In the genomic region with DNA sequence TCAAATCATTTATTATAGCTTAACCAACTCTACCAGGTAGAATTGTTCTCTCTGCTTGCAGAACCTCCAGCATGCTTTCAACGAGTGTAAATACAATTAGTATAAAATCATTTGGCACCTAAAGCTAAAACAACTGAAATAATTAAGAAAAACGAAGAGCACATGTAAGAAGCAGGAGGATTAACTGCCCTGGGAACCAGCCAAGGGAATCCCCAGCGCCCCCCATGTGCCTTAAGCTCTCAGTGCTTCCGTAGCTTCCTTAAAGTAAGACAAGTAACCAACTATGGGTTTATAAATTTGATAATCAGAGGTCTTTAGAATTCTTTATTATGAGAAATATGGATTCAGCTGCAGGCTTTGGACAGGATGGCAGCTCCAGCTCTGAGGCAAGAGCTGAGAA, we compare ENCODE assay signal across 20 cellular contexts.
A peak's percentile ranks its signal among the peaks of the same experiment; 100 is the strongest.
DNase-seq lines count a peak whose midpoint lies in the region; ATAC-seq and TF ChIP-seq lines count a peak whose summit lies in the region.
"Had no signal": no experiment of that assay in that cellular context is flagged by ENCODE, and none has a peak within 500 bp of the region (broad histone marks: within the 10 kb centered on the region; RNA-seq: fewer than 3 reads in every experiment).

No MANE protein-coding gene starts in this region.

- no peaks in the 10 kb centered on the region for H4K20me1 ChIP-seq in H9 (ENCODE audit: control insufficient read depth, insufficient read depth, insufficient read length)
- no peaks in the 10 kb centered on the region for H4K20me1 ChIP-seq in hepatocyte (ENCODE audit: insufficient read depth, poor library complexity, severe bottlenecking)
- H4K20me1 ChIP-seq: BLaER1 treated with 17β-estradiol and CSF1 and Interleukin-3, amounts not matched to agents 10 nM and 100 nM had no signal

- no peak overlapping the region for H4K91ac ChIP-seq in H9 (ENCODE audit: insufficient read length, low read depth, low read length)

- in situ Hi-C loops in gastrocnemius medialis (cut with MboI; ENCODE audit: low sequenced_read_pairs in 4 of 4): no loop called here

- TF ChIP-seq CTCF in H9 (conservative IDR thresholded peaks at IDR 0.05) (0 out of 3 replicates have a peak, but pooled peaks have one; percentile 11), mesothelial cell of epicardium (IDR thresholded peaks at IDR 0.05; ENCODE audit: unreplicated experiment) (no peak), gastrocnemius medialis (IDR thresholded peaks at IDR 0.05 in 4 of 5, conservative IDR thresholded peaks at IDR 0.05 in 1 of 5) (no peak), hepatocyte (IDR thresholded peaks at IDR 0.05; ENCODE audit: poor library complexity) (no peak)

- H3K27me3 ChIP-seq in H9 (ENCODE audit: insufficient read depth, low read length) (no peaks in the 10 kb centered on the region), gastrocnemius medialis (no peaks in the 10 kb centered on the region), hepatocyte (no peaks in the 10 kb centered on the region)
- H3K27me3 ChIP-seq: BLaER1 treated with 17β-estradiol and CSF1 and Interleukin-3, amounts not matched to agents 10 nM and 100 nM had no signal

- H3T11ph ChIP-seq in H9 (ENCODE audit: low read length): no peak overlapping the region

- H3K79me2 ChIP-seq in H9 (ENCODE audit: insufficient read depth, low read length) (no peaks in the 10 kb centered on the region), hepatocyte (no peaks in the 10 kb centered on the region)

- intact Hi-C loops in gastrocnemius medialis (cut with DNase I; ENCODE audit: low total_unique reads): no loop called here

- no peaks in the 10 kb centered on the region for H3K27me3 Mint-ChIP-seq in activated naive CD4-positive, alpha-beta T cell treated with anti-CD3 and anti-CD28 coated beads, Interleukin-2, amount 10 ng/mL, durations not matched to agents 7 days and 5 days
- H3K27me3 Mint-ChIP-seq in H9 (ENCODE audit: low read depth): no peaks in the 10 kb centered on the region
- no peaks in the 10 kb centered on the region for H3K27me3 Mint-ChIP-seq in mesothelial cell of epicardium (ENCODE audit: low read depth)
- no peaks in the 10 kb centered on the region for H3K27me3 Mint-ChIP-seq in activated naive CD8-positive, alpha-beta T cell treated with anti-CD3 and anti-CD28 coated beads, Interleukin-2, amount 50 U/mL, for 24 hours
- H3K27me3 Mint-ChIP-seq: B cell, IgD-negative memory B cell had no signal

- WGBS in H9 (ENCODE audit: extremely low coverage, insufficient read length, low lambda C conversion rate): no CpG with 5 or more reads among the region's 4 CpGs
- 81% methylated on average over 4 of the region's 4 CpGs for WGBS in hepatocyte (ENCODE audit: low lambda C conversion rate, missing lambda C conversion rate)

- no peak overlapping the region for H3K4me3 Mint-ChIP-seq in activated naive CD4-positive, alpha-beta T cell treated with anti-CD3 and anti-CD28 coated beads, Interleukin-2, amount 10 ng/mL, durations not matched to agents 7 days and 5 days
- H3K4me3 Mint-ChIP-seq in H9 (no peak overlapping the region), mesothelial cell of epicardium (no peak overlapping the region)
- H3K4me3 Mint-ChIP-seq in activated naive CD8-positive, alpha-beta T cell treated with anti-CD3 and anti-CD28 coated beads, Interleukin-2, amount 50 U/mL, for 24 hours: no peak overlapping the region
- H3K4me3 Mint-ChIP-seq: B cell; CD8-positive, alpha-beta T cell; IgD-negative memory B cell had no signal

- H3K9me3 Mint-ChIP-seq in activated naive CD4-positive, alpha-beta T cell treated with anti-CD3 and anti-CD28 coated beads, Interleukin-2, amount 10 ng/mL, durations not matched to agents 7 days and 5 days: no peaks in the 10 kb centered on the region
- H3K9me3 Mint-ChIP-seq in activated naive CD4-positive, alpha-beta T cell treated with anti-CD3 and anti-CD28 coated beads, Interleukin-2, amount 50 U/mL, for 72 hours: no peaks in the 10 kb centered on the region
- H3K9me3 Mint-ChIP-seq in H9: peaks cover 3 to 10% of the 10 kb centered on the region in 2 experiments; a peak in 4 of 5 replicates
- H3K9me3 Mint-ChIP-seq in mesothelial cell of epicardium: no peaks in the 10 kb centered on the region
- no peaks in the 10 kb centered on the region for H3K9me3 Mint-ChIP-seq in activated naive CD8-positive, alpha-beta T cell treated with anti-CD3 and anti-CD28 coated beads, Interleukin-2, amount 50 U/mL, for 24 hours
- H3K9me3 Mint-ChIP-seq: CD8-positive, alpha-beta T cell; IgD-negative memory B cell had no signal

- H3K23ac ChIP-seq in H9 (ENCODE audit: insufficient read length, low read depth, low read length): no peak overlapping the region

- H3K14ac ChIP-seq in H9 (ENCODE audit: insufficient read depth, low read length): no peak overlapping the region

- no peaks in the 10 kb centered on the region for H3K4me1 Mint-ChIP-seq in activated naive CD4-positive, alpha-beta T cell treated with anti-CD3 and anti-CD28 coated beads, Interleukin-2, amount 10 ng/mL, durations not matched to agents 7 days and 5 days
- peaks cover 21% of the 10 kb centered on the region in 2 experiments for H3K4me1 Mint-ChIP-seq in H9
- H3K4me1 Mint-ChIP-seq in mesothelial cell of epicardium: peaks cover 23% of the 10 kb centered on the region
- no peaks in the 10 kb centered on the region for H3K4me1 Mint-ChIP-seq in activated naive CD8-positive, alpha-beta T cell treated with anti-CD3 and anti-CD28 coated beads, Interleukin-2, amount 50 U/mL, for 24 hours
- H3K4me1 Mint-ChIP-seq: B cell had no signal

- no peaks in the 10 kb centered on the region for H3K9me2 ChIP-seq in hepatocyte (replicated peaks; ENCODE audit: insufficient read depth)

- H2AFZ ChIP-seq in H9 (ENCODE audit: low read length): no peak overlapping the region
- H2AFZ ChIP-seq in hepatocyte: no peak overlapping the region
- H2AFZ ChIP-seq: GM23248 had no signal

- no peaks in the 10 kb centered on the region for H3K23me2 ChIP-seq in H9 (ENCODE audit: insufficient read length, low read depth, low read length, poor library complexity, severe bottlenecking)

- peaks cover 76% of the 10 kb centered on the region for H3K36me3 Mint-ChIP-seq in activated naive CD4-positive, alpha-beta T cell treated with anti-CD3 and anti-CD28 coated beads, Interleukin-2, amount 10 ng/mL, durations not matched to agents 7 days and 5 days
- H3K36me3 Mint-ChIP-seq in activated naive CD4-positive, alpha-beta T cell treated with anti-CD3 and anti-CD28 coated beads, Interleukin-2, amount 50 U/mL, for 72 hours: peaks cover 10 to 51% of the 10 kb centered on the region in 2 donors
- H3K36me3 Mint-ChIP-seq in H9 (ENCODE audit: insufficient read depth in 1 of 3, low read depth in 3 of 3) (peaks cover 0 to 8% (median 3%) of the 10 kb centered on the region in 3 experiments; a peak in 4 of 7 replicates), mesothelial cell of epicardium (peaks cover 24% of the 10 kb centered on the region)
- peaks cover 53% of the 10 kb centered on the region for H3K36me3 Mint-ChIP-seq in activated naive CD8-positive, alpha-beta T cell treated with anti-CD3 and anti-CD28 coated beads, Interleukin-2, amount 50 U/mL, for 24 hours (ENCODE audit: low read depth)

- CTCF ChIA-PET in activated naive CD4-positive, alpha-beta T cell treated with anti-CD3 and anti-CD28 coated beads, Interleukin-2, amount 10 ng/mL, durations not matched to agents 7 days and 5 days (lab: Charles Lee): interaction anchor here (1.4 kb wide), 2 partner anchors 10 to 98 kb away, joined by 3 to 7 read pairs; no protein-coding TSS in a partner anchor

- no peaks in the 10 kb centered on the region for H3K9me3 ChIP-seq in H9 (ENCODE audit: control insufficient read depth, low read depth, low read length)
- no peaks in the 10 kb centered on the region for H3K9me3 ChIP-seq in gastrocnemius medialis
- H3K9me3 ChIP-seq in hepatocyte (ENCODE audit: low read depth): no peaks in the 10 kb centered on the region
- H3K9me3 ChIP-seq: BLaER1 treated with 17β-estradiol and CSF1 and Interleukin-3, amounts not matched to agents 10 nM and 100 nM had no signal

- H4K8ac ChIP-seq in H9 (replicated peaks; ENCODE audit: insufficient read length, low read depth, low read length): no peak overlapping the region

- H2BK20ac ChIP-seq in H9 (ENCODE audit: low read depth, low read length, poor library complexity, severe bottlenecking): no peak overlapping the region

- H3K56ac ChIP-seq in H9 (ENCODE audit: insufficient read length, low read depth, low read length): no peak overlapping the region

- no peak overlapping the region for H2BK12ac ChIP-seq in H9 (ENCODE audit: insufficient read length, low read depth, low read length)

- H3K27ac ChIP-seq in H9 (ENCODE audit: insufficient read length, low read depth, low read length) (no peak overlapping the region), gastrocnemius medialis (peak overlapping the region in 3 of 4 donors; percentile 5 to 41 (median 10)), hepatocyte (no peak overlapping the region)
- H3K27ac ChIP-seq: BLaER1 treated with 17β-estradiol and CSF1 and Interleukin-3, amounts not matched to agents 10 nM and 100 nM; GM23248 had no signal

- H3K36me3 ChIP-seq in gastrocnemius medialis (peaks cover 0 to 41% of the 10 kb centered on the region in 2 donors), hepatocyte (replicated peaks; ENCODE audit: insufficient read depth, low read depth) (no peaks in the 10 kb centered on the region)

- no peak overlapping the region for H3K18ac ChIP-seq in H9 (ENCODE audit: insufficient read length, low read depth, low read length)

- DNase-seq in activated naive CD4-positive, alpha-beta T cell treated with anti-CD3 and anti-CD28 coated beads, Interleukin-2, amount 10 ng/mL, durations not matched to agents 7 days and 5 days: no peak
- no peak for DNase-seq in activated naive CD4-positive, alpha-beta T cell treated with anti-CD3 and anti-CD28 coated beads, Interleukin-2, amount 50 U/mL, for 72 hours (ENCODE audit: low spot score in 2 of 2)
- DNase-seq in H9 (no peak), mesothelial cell of epicardium (ENCODE audit: low spot score in 2 of 2, unreplicated experiment in 2 of 2) (no peak), gastrocnemius medialis (no peak), hepatocyte (ENCODE audit: low spot score) (no peak)
- no peak for DNase-seq in activated naive CD8-positive, alpha-beta T cell treated with anti-CD3 and anti-CD28 coated beads, Interleukin-2, amount 50 U/mL, for 24 hours
- DNase-seq in effector CD4-positive, alpha-beta T cell: no peak
- DNase-seq: 8988T; Calu3; CD8-positive, alpha-beta T cell; DMS 273 treated with DMSO at 0.1 percent for 48 hours; DND-41; GM23248; H7 had no signal

- no peak overlapping the region for H2BK120ac ChIP-seq in H9 (ENCODE audit: low read depth, low read length, poor library complexity, severe bottlenecking)

- no peak overlapping the region for H2AK5ac ChIP-seq in H9 (ENCODE audit: insufficient read length, low read length)

- no peak overlapping the region for H3K4ac ChIP-seq in H9 (ENCODE audit: low read depth, low read length)

- H2BK5ac ChIP-seq in H9 (ENCODE audit: insufficient read length, low read length): no peak overlapping the region

- ATAC-seq in activated naive CD4-positive, alpha-beta T cell treated with anti-CD3 and anti-CD28 coated beads, Interleukin-2, amount 50 U/mL, for 72 hours: no peak
- no peak for ATAC-seq in gastrocnemius medialis
- no peak for ATAC-seq in activated naive CD8-positive, alpha-beta T cell treated with anti-CD3 and anti-CD28 coated beads, Interleukin-2, amount 50 U/mL, for 24 hours
- ATAC-seq: CD8-positive, alpha-beta T cell; GM12878; HepG2 had no signal

- H3K4me2 ChIP-seq in H9 (ENCODE audit: insufficient read depth, insufficient read length, low read length) (no peak overlapping the region), hepatocyte (no peak overlapping the region)
- H3K4me2 ChIP-seq: BLaER1 treated with 17β-estradiol and CSF1 and Interleukin-3, amounts not matched to agents 10 nM and 100 nM had no signal

- H3K79me1 ChIP-seq in H9 (ENCODE audit: insufficient read depth, low read depth, low read length, poor library complexity, severe bottlenecking): no peaks in the 10 kb centered on the region

- H3K4me3 ChIP-seq in gastrocnemius medialis (no peak overlapping the region), hepatocyte (no peak overlapping the region)
- H3K4me3 ChIP-seq: BLaER1 treated with 17β-estradiol and CSF1 and Interleukin-3, amounts not matched to agents 10 nM and 100 nM; GM12878; GM23248 had no signal

- TF ChIP-seq POLR2A in gastrocnemius medialis (IDR thresholded peaks at IDR 0.05): no peak

- H2BK15ac ChIP-seq in H9 (ENCODE audit: low read depth, low read length): no peak overlapping the region

- H4K5ac ChIP-seq in H9 (ENCODE audit: insufficient read length, low read depth, low read length): no peak overlapping the region

- no peaks in the 10 kb centered on the region for H3K4me1 ChIP-seq in H9 (ENCODE audit: insufficient read depth, low read length)
- no peaks in the 10 kb centered on the region for H3K4me1 ChIP-seq in gastrocnemius medialis
- H3K4me1 ChIP-seq in hepatocyte (ENCODE audit: insufficient read depth): no peaks in the 10 kb centered on the region
- H3K4me1 ChIP-seq: BLaER1 treated with 17β-estradiol and CSF1 and Interleukin-3, amounts not matched to agents 10 nM and 100 nM had no signal

- H3K27ac Mint-ChIP-seq in activated naive CD4-positive, alpha-beta T cell treated with anti-CD3 and anti-CD28 coated beads, Interleukin-2, amount 10 ng/mL, durations not matched to agents 7 days and 5 days: peak overlapping the region; percentile 52
- no peak overlapping the region for H3K27ac Mint-ChIP-seq in activated naive CD4-positive, alpha-beta T cell treated with anti-CD3 and anti-CD28 coated beads, Interleukin-2, amount 50 U/mL, for 72 hours
- H3K27ac Mint-ChIP-seq in H9 (no peak overlapping the region), mesothelial cell of epicardium (peak overlapping the region; percentile 56)
- H3K27ac Mint-ChIP-seq in activated naive CD8-positive, alpha-beta T cell treated with anti-CD3 and anti-CD28 coated beads, Interleukin-2, amount 50 U/mL, for 24 hours: no peak overlapping the region
- H3K27ac Mint-ChIP-seq: B cell; CD8-positive, alpha-beta T cell; IgD-negative memory B cell had no signal

- H3K9ac ChIP-seq in H9 (ENCODE audit: extremely low read depth, insufficient read length, low read length): no peak overlapping the region
- H3K9ac ChIP-seq: BLaER1 treated with 17β-estradiol and CSF1 and Interleukin-3, amounts not matched to agents 10 nM and 100 nM; GM23248 had no signal

Comparison
In these comparisons a context has a peak if more than half of its experiments do, and no peak if none do; other contexts are left out.
1. H3K27ac Mint-ChIP-seq: peak in activated naive CD4-positive, alpha-beta T cell treated with anti-CD3 and anti-CD28 coated beads, Interleukin-2, amount 10 ng/mL, durations not matched to agents 7 days and 5 days (single experiment) and mesothelial cell of epicardium (single experiment); none in activated naive CD4-positive, alpha-beta T cell treated with anti-CD3 and anti-CD28 coated beads, Interleukin-2, amount 50 U/mL, for 72 hours (0 of 2), H9 (0 of 3) and activated naive CD8-positive, alpha-beta T cell treated with anti-CD3 and anti-CD28 coated beads, Interleukin-2, amount 50 U/mL, for 24 hours (single experiment).
2. H3K27ac ChIP-seq: peak in gastrocnemius medialis (3 of 4); none in H9 (single experiment) and hepatocyte (single experiment).